1 cellular context compared by ENCODE assay signal in genomic region chr2:227643990-227644551, GRCh38.
TF ChIP-seq lines count a peak whose summit lies in the region.

No MANE protein-coding gene starts in this region.

TF ChIP-seq in HepG2, 621 proteins besides CTCF, POLR2A, EP300 and RAD21 (continued from another document and continues in another):
- TF ChIP-seq PATZ1 (CRISPR knock-in tag; IDR thresholded peaks at IDR 0.05), result peak; percentile 75
- TF ChIP-seq ZNF772 (CRISPR knock-in tag; IDR thresholded peaks at IDR 0.05), result no peak
- TF ChIP-seq JUND (CRISPR knock-in tag; IDR thresholded peaks at IDR 0.05), result no peak
- TF ChIP-seq ZNF484 (CRISPR knock-in tag; IDR thresholded peaks at IDR 0.05; ENCODE audit: borderline replicate concordance, low read depth), result no peak
- no peak for TF ChIP-seq NR1H2 (CRISPR knock-in tag; IDR thresholded peaks at IDR 0.05; ENCODE audit: borderline replicate concordance, low read depth)
- TF ChIP-seq CHD2 (IDR thresholded peaks at IDR 0.05; ENCODE audit: low read depth, low read length), result no peak
- no peak for TF ChIP-seq ZNF33A (CRISPR knock-in tag; IDR thresholded peaks at IDR 0.05; ENCODE audit: borderline replicate concordance)
- TF ChIP-seq JARID2 (CRISPR knock-in tag; IDR thresholded peaks at IDR 0.05; ENCODE audit: insufficient replicate concordance), result no peak
- no peak for TF ChIP-seq SYNCRIP (IDR thresholded peaks at IDR 0.05; ENCODE audit: insufficient read depth, low read depth, low read length)
- TF ChIP-seq ZNF282 (IDR thresholded peaks at IDR 0.05; ENCODE audit: partially characterized antibody), result no peak
- no peak for TF ChIP-seq MAZ (IDR thresholded peaks at IDR 0.05; ENCODE audit: borderline replicate concordance, low read depth, low read length)
- no peak for TF ChIP-seq MAZ (CRISPR knock-in tag; IDR thresholded peaks at IDR 0.05; ENCODE audit: low read depth)
- TF ChIP-seq MTF1 (CRISPR knock-in tag; IDR thresholded peaks at IDR 0.05), result no peak
- no peak for TF ChIP-seq SATB2 (CRISPR knock-in tag; IDR thresholded peaks at IDR 0.05)
- no peak for TF ChIP-seq ELK4 (CRISPR knock-in tag; IDR thresholded peaks at IDR 0.05; ENCODE audit: borderline replicate concordance)
- TF ChIP-seq ZNF564 (CRISPR knock-in tag; IDR thresholded peaks at IDR 0.05), result no peak
- TF ChIP-seq ZMAT5 (CRISPR knock-in tag; IDR thresholded peaks at IDR 0.05; ENCODE audit: borderline replicate concordance, low read depth), result no peak
- no peak for TF ChIP-seq TP53 (CRISPR knock-in tag; conservative IDR thresholded peaks at IDR 0.05)
- no peak for TF ChIP-seq ZNF224 (CRISPR knock-in tag; IDR thresholded peaks at IDR 0.05)
- TF ChIP-seq ZBTB20 (CRISPR knock-in tag; IDR thresholded peaks at IDR 0.05; ENCODE audit: borderline replicate concordance, low read depth), result no peak
- TF ChIP-seq PREB (CRISPR knock-in tag; IDR thresholded peaks at IDR 0.05), result no peak
- no peak for TF ChIP-seq CEBPZ (IDR thresholded peaks at IDR 0.05; ENCODE audit: low read length)
- no peak for TF ChIP-seq EED (CRISPR knock-in tag; IDR thresholded peaks at IDR 0.05)
- no peak for TF ChIP-seq RNF219 (CRISPR knock-in tag; IDR thresholded peaks at IDR 0.05)
- no peak for TF ChIP-seq NFAT5 (CRISPR knock-in tag; IDR thresholded peaks at IDR 0.05)
- TF ChIP-seq RXRB (CRISPR knock-in tag; IDR thresholded peaks at IDR 0.05; ENCODE audit: borderline replicate concordance), result peak; percentile 64
- 0 out of 2 replicates have a peak, but pooled peaks have one; percentile 36 for TF ChIP-seq ZNF691 (CRISPR knock-in tag; IDR thresholded peaks at IDR 0.05; ENCODE audit: borderline replicate concordance, low read depth)
- TF ChIP-seq ZBTB21 (CRISPR knock-in tag; IDR thresholded peaks at IDR 0.05), result peak; percentile 66
- no peak for TF ChIP-seq NONO (IDR thresholded peaks at IDR 0.05)
- TF ChIP-seq NONO (CRISPR knock-in tag; conservative IDR thresholded peaks at IDR 0.05), result no peak
- TF ChIP-seq ZNF543 (CRISPR knock-in tag; IDR thresholded peaks at IDR 0.05), result no peak
- TF ChIP-seq MLXIP (CRISPR knock-in tag; IDR thresholded peaks at IDR 0.05; ENCODE audit: borderline replicate concordance), result no peak
- TF ChIP-seq HOXA7 (CRISPR knock-in tag; IDR thresholded peaks at IDR 0.05), result no peak
- peak; percentile 53; the same call in 1 of the 2 replicates for TF ChIP-seq MIXL1 (CRISPR knock-in tag; IDR thresholded peaks at IDR 0.05)
- no peak for TF ChIP-seq NAIF1 (CRISPR knock-in tag; IDR thresholded peaks at IDR 0.05; ENCODE audit: borderline replicate concordance)
- 0 out of 2 replicates have a peak, but pooled peaks have one; percentile 50 for TF ChIP-seq ZBTB4 (CRISPR knock-in tag; IDR thresholded peaks at IDR 0.05; ENCODE audit: borderline replicate concordance)
